8 cellular contexts compared by ENCODE assay signal in genomic region chr6:33424855-33425667, GRCh38. TPM values are rescaled to one million over a fixed set of nuclear protein-coding genes. Genes with fewer than 3 reads are reported as not detected.
DNase-seq lines count a peak whose midpoint lies in the region; ATAC-seq and TF ChIP-seq lines count a peak whose summit lies in the region.

No MANE protein-coding gene starts in this region.

- H3K36me3 ChIP-seq in SK-N-MC (ENCODE audit: insufficient read depth, low read length) (no peaks in the 10 kb centered on the region), psoas muscle (ENCODE audit: insufficient read depth in 1 of 2, low read depth in 1 of 2) (no peaks in the 10 kb centered on the region)

- H3K9me3 ChIP-seq in SK-N-MC (ENCODE audit: low read depth, low read length), result no peaks in the 10 kb centered on the region
- H3K9me3 ChIP-seq in psoas muscle, result no peaks in the 10 kb centered on the region

- ATAC-seq in psoas muscle, result peak in 2 of 4 donors; percentile 2
- ATAC-seq in HG02759 (IDR thresholded peaks at IDR 0.05; ENCODE audit: unreplicated experiment), result no peak

- 14 to 17% (median 14%) methylated on average over 12 of the region's 12 CpGs for WGBS in psoas muscle, 3 donors

- intact Hi-C loops in psoas muscle (cut with DNase I), result loop anchor here in 1 of 2 donors (5.0 kb wide), 1 partner anchor 33 kb away; the partner anchor contains the start of gene KIFC1

- H3K9ac ChIP-seq in SK-N-MC (ENCODE audit: insufficient read length), result peak overlapping the region; percentile 77

- no peak for TF ChIP-seq CTCF in fibroblast of pulmonary artery (IDR thresholded peaks at IDR 0.05; ENCODE audit: low read length, missing control alignments)
- no peak for TF ChIP-seq CTCF in psoas muscle (IDR thresholded peaks at IDR 0.05)

- peaks cover 18% of the 10 kb centered on the region for H3K4me1 ChIP-seq in psoas muscle

- H3K4me3 ChIP-seq in SK-N-MC, result peak overlapping the region; percentile 78
- peak overlapping the region; percentile 66 for H3K4me3 ChIP-seq in fibroblast of pulmonary artery (replicated peaks; ENCODE audit: low read depth, low read length)
- H3K4me3 ChIP-seq in psoas muscle, result peak overlapping the region; percentile 73

- no peaks in the 10 kb centered on the region for H3K27me3 ChIP-seq in psoas muscle (ENCODE audit: insufficient read depth in 3 of 3, low read length in 2 of 3)

- DNase-seq in GM03348 (ENCODE audit: low spot score) (peak; percentile 29), SK-N-MC (ENCODE audit: low read depth, low spot score) (no peak), fibroblast of pulmonary artery (ENCODE audit: low read depth) (no peak), psoas muscle (no peak), NCI-H1694 (lab: John Stamatoyannopoulos, UW) (no peak), HuH-7 (ENCODE audit: low spot score) (no peak), GF-D8 (lab: John Stamatoyannopoulos, UW) (no peak)

- H3K27ac ChIP-seq in SK-N-MC, result peak overlapping the region; percentile 79
- H3K27ac ChIP-seq in psoas muscle, result peak overlapping the region; percentile 85

RNA-seq across cellular contexts. Expression of gene SYNGAP1, which starts 5.2 kb away (rescaled TPM):
- 1 to 10 TPM; 1.9 to 4.3 (median 2.2) TPM for total RNA-seq in psoas muscle
- 1 to 10 TPM in 2 of 3 donors, under 1 TPM in 1; 0.70 to 2.2 (median 1.5) TPM for polyA plus RNA-seq in psoas muscle

RNA-seq across cellular contexts. Expression of gene CUTA, which starts 7.2 kb away (rescaled TPM):
- 100 to 1,000 TPM in 2 of 4 donors, 10 to 100 TPM in 2; 75.4 to 121 (median 95.6) TPM for total RNA-seq in psoas muscle
- 100 to 1,000 TPM in 2 of 3 donors, 10 to 100 TPM in 1; 99.9 to 126 (median 125) TPM for polyA plus RNA-seq in psoas muscle

RNA-seq across cellular contexts. Expression of gene PHF1, which starts 14.2 kb away (rescaled TPM):
- total RNA-seq in psoas muscle, result 10 to 100 TPM; 40.5 to 57.5 (median 50.5) TPM
- 10 to 100 TPM; 65.6 to 84.8 (median 78.3) TPM for polyA plus RNA-seq in psoas muscle

RNA-seq across cellular contexts. Expression of gene ZBTB9, which starts 29.3 kb away (rescaled TPM):
- 1 to 10 TPM; 2.4 to 4.9 (median 3.9) TPM for total RNA-seq in psoas muscle
- polyA plus RNA-seq in psoas muscle, result 1 to 10 TPM; 1.9 to 5.2 (median 3.7) TPM

RNA-seq across cellular contexts. Expression of gene KIFC1, which starts 33.4 kb away (rescaled TPM):
- under 1 TPM in 3 of 4 donors, not detected in 1; 0.17 to 0.27 (median 0.25) TPM for total RNA-seq in psoas muscle
- 1 to 10 TPM in 1 of 3 donors, under 1 TPM in 2; 0.15 to 1.0 (median 0.19) TPM for polyA plus RNA-seq in psoas muscle
